10 cellular contexts compared by ENCODE assay signal in the genomic region with DNA sequence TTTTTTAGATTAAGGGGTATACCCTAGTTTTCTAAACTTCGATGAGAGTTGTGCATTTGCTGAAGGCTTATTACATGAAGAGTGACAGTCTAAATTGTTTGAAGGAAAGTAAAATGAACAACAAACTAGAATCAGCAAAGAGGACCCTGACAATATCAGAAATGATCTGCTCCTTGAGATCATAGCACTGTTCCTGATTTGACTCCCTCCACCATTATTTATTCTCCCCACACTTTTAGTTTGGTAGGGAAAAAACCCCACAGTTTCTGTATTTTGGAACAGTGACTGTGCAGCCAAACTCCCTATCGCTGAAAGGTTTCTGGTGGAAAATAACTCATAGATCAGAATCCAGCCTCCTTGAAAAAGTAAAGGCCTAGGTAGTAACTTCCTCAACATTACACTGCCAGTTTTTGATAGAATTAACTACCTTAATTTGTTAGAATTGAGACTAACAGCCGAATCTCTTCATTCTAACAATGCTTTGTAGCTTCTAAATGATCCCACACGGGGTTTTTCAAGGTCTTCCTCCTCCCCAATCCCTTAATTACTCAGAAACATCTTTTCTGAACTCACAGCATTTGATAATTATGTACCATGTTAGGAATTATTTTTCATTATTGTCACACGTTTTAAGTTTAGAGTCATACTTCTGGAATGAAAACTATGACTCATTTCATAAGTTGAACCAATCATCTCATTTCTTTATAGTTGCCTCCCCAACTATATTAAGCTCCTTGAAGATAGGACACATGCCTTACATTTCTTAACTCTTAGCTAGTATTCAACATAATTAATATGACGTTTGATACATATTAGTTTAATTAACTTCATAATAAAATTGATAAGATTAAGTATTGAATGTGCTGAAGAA. TPM values are rescaled to one million over a fixed set of nuclear protein-coding genes. Genes with fewer than 3 reads are reported as not detected.
DNase-seq lines count a peak whose midpoint lies in the region; ATAC-seq and TF ChIP-seq lines count a peak whose summit lies in the region.
"Had no signal": no experiment of that assay in that cellular context is flagged by ENCODE, and none has a peak within 500 bp of the region (broad histone marks: within the 10 kb centered on the region; RNA-seq: fewer than 3 reads in every experiment).

No MANE protein-coding gene starts in this region.

- H3K4me1 Mint-ChIP-seq in activated CD4-positive, alpha-beta T cell treated with anti-CD3 and anti-CD28 coated beads for 36 hours = peaks cover 55% of the 10 kb centered on the region
- peaks cover 48% of the 10 kb centered on the region for H3K4me1 Mint-ChIP-seq in T-helper 2 cell treated with Interferon-gamma antibody and Interleukin-4, amounts not matched to agents 5 μg/mL and 100 μg/mL, for 36 hours (ENCODE audit: low read depth)

- H3K36me3 ChIP-seq in stomach = peaks cover 25 to 38% (median 31%) of the 10 kb centered on the region in 4 donors

- peaks cover 35 to 72% (median 50%) of the 10 kb centered on the region in 4 donors for H3K4me1 ChIP-seq in stomach

- no peaks in the 10 kb centered on the region for H3K27me3 Mint-ChIP-seq in activated CD4-positive, alpha-beta T cell treated with anti-CD3 and anti-CD28 coated beads for 36 hours
- H3K27me3 Mint-ChIP-seq in T-helper 2 cell treated with Interferon-gamma antibody and Interleukin-4, amounts not matched to agents 5 μg/mL and 100 μg/mL, for 36 hours (ENCODE audit: low read depth) = peaks cover 2% of the 10 kb centered on the region

- no peaks in the 10 kb centered on the region for H3K9me3 Mint-ChIP-seq in activated CD4-positive, alpha-beta T cell treated with anti-CD3 and anti-CD28 coated beads for 36 hours (ENCODE audit: low read depth)
- no peaks in the 10 kb centered on the region for H3K9me3 Mint-ChIP-seq in T-helper 2 cell treated with Interferon-gamma antibody and Interleukin-4, amounts not matched to agents 5 μg/mL and 100 μg/mL, for 36 hours

- CTCF ChIA-PET in activated CD4-positive, alpha-beta T cell treated with anti-CD3 and anti-CD28 coated beads for 36 hours (lab: Charles Lee) = interaction anchor here (0.7 to 3.0 kb wide), 10 partner anchors 10 to 416 kb away, joined by 3 to 22 read pairs (median 3); partner anchors contain the start of gene MYL12B

- no peak for DNase-seq in activated CD4-positive, alpha-beta T cell treated with anti-CD3 and anti-CD28 coated beads for 36 hours
- DNase-seq in activated CD4-positive, alpha-beta T cell treated with anti-CD3 and anti-CD28 coated beads for 48 hours = no peak
- no peak for DNase-seq in T-helper 2 cell treated with Interferon-gamma antibody and Interleukin-4, amounts not matched to agents 5 μg/mL and 100 μg/mL, for 36 hours (ENCODE audit: low spot score)
- DNase-seq in fibroblast of the aortic adventitia (ENCODE audit: low read depth) (peak; percentile 87), stomach (no peak), germinal center (ENCODE audit: low spot score) (no peak)
- no peak for DNase-seq in activated CD8-positive, alpha-beta memory T cell treated with anti-CD3 and anti-CD28 coated beads, Interleukin-2, amount 50 U/mL, for 48 hours
- DNase-seq: left colon, NCI-H1930 had no signal

- H3K4me3 Mint-ChIP-seq in activated CD4-positive, alpha-beta T cell treated with anti-CD3 and anti-CD28 coated beads for 36 hours = peak overlapping the region; percentile 76
- peak overlapping the region; percentile 88 for H3K4me3 Mint-ChIP-seq in T-helper 2 cell treated with Interferon-gamma antibody and Interleukin-4, amounts not matched to agents 5 μg/mL and 100 μg/mL, for 36 hours

- H3K27me3 ChIP-seq in stomach = no peaks in the 10 kb centered on the region

- H3K27ac Mint-ChIP-seq in activated CD4-positive, alpha-beta T cell treated with anti-CD3 and anti-CD28 coated beads for 36 hours = peak overlapping the region; percentile 99
- H3K27ac Mint-ChIP-seq in T-helper 2 cell treated with Interferon-gamma antibody and Interleukin-4, amounts not matched to agents 5 μg/mL and 100 μg/mL, for 36 hours = peak overlapping the region; percentile 90

- peak; percentile 10 for ATAC-seq in activated CD4-positive, alpha-beta T cell treated with anti-CD3 and anti-CD28 coated beads for 36 hours
- ATAC-seq in HG02884 (IDR thresholded peaks at IDR 0.05; ENCODE audit: unreplicated experiment) = no peak
- ATAC-seq: left colon had no signal

- 33 to 40% (median 36%) methylated on average over 6 of the region's 6 CpGs for WGBS in stomach, 5 donors

- POLR2A ChIA-PET in activated CD4-positive, alpha-beta T cell treated with anti-CD3 and anti-CD28 coated beads for 36 hours (lab: Charles Lee) = interaction anchor here (0.6 to 1.6 kb wide), 6 partner anchors 11 to 413 kb away, joined by 3 to 8 read pairs (median 3); partner anchors contain the start of gene MYL12B

- peaks cover 60% of the 10 kb centered on the region for H3K36me3 Mint-ChIP-seq in activated CD4-positive, alpha-beta T cell treated with anti-CD3 and anti-CD28 coated beads for 36 hours (ENCODE audit: low read depth)
- peaks cover 67% of the 10 kb centered on the region for H3K36me3 Mint-ChIP-seq in T-helper 2 cell treated with Interferon-gamma antibody and Interleukin-4, amounts not matched to agents 5 μg/mL and 100 μg/mL, for 36 hours (ENCODE audit: low read depth)

- H3K27ac ChIP-seq in stomach = peak overlapping the region in 4 of 5 donors; percentile 65 to 100 (median 98)

- no peak for TF ChIP-seq POLR2A in stomach (IDR thresholded peaks at IDR 0.05)

- intact Hi-C loops in activated CD4-positive, alpha-beta T cell treated with anti-CD3 and anti-CD28 coated beads for 36 hours (cut with DNase I, micrococcal nuclease) = loop anchor here in 1 of 2 experiments (1.0 kb wide), 1 partner anchor 11 kb away; no protein-coding TSS in a partner anchor
- intact Hi-C loops in stomach (cut with DNase I; ENCODE audit: low total_unique reads) = no loop called here

- no peak for TF ChIP-seq EP300 in stomach (IDR thresholded peaks at IDR 0.05)

- H3K4me3 ChIP-seq in fibroblast of the aortic adventitia (ENCODE audit: low read depth, low read length) (peak overlapping the region; percentile 37), stomach (peak overlapping the region in 2 of 4 donors; percentile 56 to 83)

- TF ChIP-seq CTCF in fibroblast of the aortic adventitia (IDR thresholded peaks at IDR 0.05; ENCODE audit: insufficient read depth, low read length) (no peak), stomach (IDR thresholded peaks at IDR 0.05) (no peak)

- no peaks in the 10 kb centered on the region for H3K9me3 ChIP-seq in stomach

RNA-seq across cellular contexts. Expression of gene MYL12A, which starts 2.9 kb away (rescaled TPM):
- 100 to 1,000 TPM; 451 to 485 TPM for total RNA-seq in activated CD4-positive, alpha-beta T cell treated with anti-CD3 and anti-CD28 coated beads for 36 hours
- total RNA-seq in fibroblast of the aortic adventitia (ENCODE audit: low replicate concordance) (251 and 733 TPM in 2 replicates), stomach (100 to 1,000 TPM; 148 to 525 (median 249) TPM)
- 100 to 1,000 TPM; 239 to 630 (median 421) TPM for polyA plus RNA-seq in stomach

RNA-seq across cellular contexts. Expression of gene MYL12B, which starts 11.5 kb away (rescaled TPM):
- total RNA-seq in activated CD4-positive, alpha-beta T cell treated with anti-CD3 and anti-CD28 coated beads for 36 hours = 100 to 1,000 TPM; 282 to 301 TPM
- 77.4 and 415 TPM in 2 replicates for total RNA-seq in fibroblast of the aortic adventitia (ENCODE audit: low replicate concordance)
- 100 to 1,000 TPM in 4 of 5 donors, 10 to 100 TPM in 1; 89.2 to 329 (median 206) TPM for total RNA-seq in stomach
- 100 to 1,000 TPM; 439 to 738 (median 639) TPM for polyA plus RNA-seq in stomach

RNA-seq across cellular contexts. Expression of gene MYOM1, which starts 30.7 kb away (rescaled TPM):
- total RNA-seq in activated CD4-positive, alpha-beta T cell treated with anti-CD3 and anti-CD28 coated beads for 36 hours = under 1 TPM; 0.89 to 0.95 TPM
- 0.90 and 7.5 TPM in 2 replicates for total RNA-seq in fibroblast of the aortic adventitia (ENCODE audit: low replicate concordance)
- total RNA-seq in stomach = 10 to 100 TPM in 3 of 5 donors, 1 to 10 TPM in 2; 2.9 to 37.9 (median 12.3) TPM
- 1 to 10 TPM; 1.2 to 2.9 (median 1.4) TPM for polyA plus RNA-seq in stomach
